Comparison of ENCODE assay signal across 9 cellular contexts in genomic region chr1:83761084-83761760, GRCh38.
A peak's percentile ranks its signal among the peaks of the same experiment; 100 is the strongest.
DNase-seq lines count a peak whose midpoint lies in the region; ATAC-seq and TF ChIP-seq lines count a peak whose summit lies in the region.
"Had no signal": no experiment of that assay in that cellular context is flagged by ENCODE, and none has a peak within 500 bp of the region (broad histone marks: within the 10 kb centered on the region; RNA-seq: fewer than 3 reads in every experiment).

No MANE protein-coding gene starts in this region.

- H3K36me3 Mint-ChIP-seq in activated naive CD8-positive, alpha-beta T cell treated with anti-CD3 and anti-CD28 coated beads for 36 hours = no peaks in the 10 kb centered on the region

- intact Hi-C loops in vagina (cut with DNase I) (no loop called here), ascending aorta (cut with DNase I) (no loop called here)

- H3K4me3 ChIP-seq in vagina (no peak overlapping the region), ascending aorta (no peak overlapping the region)

- no peaks in the 10 kb centered on the region for H3K27me3 ChIP-seq in vagina
- no peaks in the 10 kb centered on the region for H3K27me3 ChIP-seq in ascending aorta

- H3K9me3 ChIP-seq in vagina = no peaks in the 10 kb centered on the region
- H3K9me3 ChIP-seq in ascending aorta = no peaks in the 10 kb centered on the region

- peak; percentile 100 for ATAC-seq in GM18499 (IDR thresholded peaks at IDR 0.05; ENCODE audit: insufficient read depth, unreplicated experiment)
- peak; percentile 100 for ATAC-seq in GM19463 (IDR thresholded peaks at IDR 0.05; ENCODE audit: unreplicated experiment)
- peak; percentile 99 for ATAC-seq in HG03159 (IDR thresholded peaks at IDR 0.05; ENCODE audit: unreplicated experiment)

- H3K36me3 ChIP-seq in vagina = no peaks in the 10 kb centered on the region
- H3K36me3 ChIP-seq in ascending aorta = no peaks in the 10 kb centered on the region

- H3K4me1 ChIP-seq in vagina = peaks cover 10% of the 10 kb centered on the region
- H3K4me1 ChIP-seq in ascending aorta = peaks cover 0 to 5% of the 10 kb centered on the region in 2 donors

- no peak overlapping the region for H3K4me3 Mint-ChIP-seq in activated naive CD8-positive, alpha-beta T cell treated with anti-CD3 and anti-CD28 coated beads for 36 hours

- H3K9me3 Mint-ChIP-seq in activated naive CD8-positive, alpha-beta T cell treated with anti-CD3 and anti-CD28 coated beads for 36 hours = no peaks in the 10 kb centered on the region

- peak; percentile 22 for DNase-seq in activated naive CD8-positive, alpha-beta T cell treated with anti-CD3 and anti-CD28 coated beads for 36 hours
- DNase-seq in HUDEP-2 (lab: John Stamatoyannopoulos, UW; ENCODE audit: unreplicated experiment in 76 of 76) (no peak), vagina (ENCODE audit: extremely low spot score in 2 of 2) (no peak), ascending aorta (ENCODE audit: low spot score in 2 of 2) (no peak)
- DNase-seq in activated T-cell treated with anti-CD3 and anti-CD28 coated beads, Interleukin-2, amount 50 U/mL, for 1 hour = no peak
- DNase-seq: central memory CD4-positive, alpha-beta T cell had no signal

- H3K27ac ChIP-seq in vagina (no peak overlapping the region), ascending aorta (no peak overlapping the region)

- H3K27ac Mint-ChIP-seq in activated naive CD8-positive, alpha-beta T cell treated with anti-CD3 and anti-CD28 coated beads for 36 hours = no peak overlapping the region

- TF ChIP-seq CTCF in vagina (IDR thresholded peaks at IDR 0.05) = no peak
- TF ChIP-seq CTCF in ascending aorta (IDR thresholded peaks at IDR 0.05) = no peak

- no peak for TF ChIP-seq POLR2A in vagina (IDR thresholded peaks at IDR 0.05)

- H3K27me3 Mint-ChIP-seq in activated naive CD8-positive, alpha-beta T cell treated with anti-CD3 and anti-CD28 coated beads for 36 hours = no peaks in the 10 kb centered on the region

- peaks cover 4% of the 10 kb centered on the region for H3K4me1 Mint-ChIP-seq in activated naive CD8-positive, alpha-beta T cell treated with anti-CD3 and anti-CD28 coated beads for 36 hours
